In the genomic region with DNA sequence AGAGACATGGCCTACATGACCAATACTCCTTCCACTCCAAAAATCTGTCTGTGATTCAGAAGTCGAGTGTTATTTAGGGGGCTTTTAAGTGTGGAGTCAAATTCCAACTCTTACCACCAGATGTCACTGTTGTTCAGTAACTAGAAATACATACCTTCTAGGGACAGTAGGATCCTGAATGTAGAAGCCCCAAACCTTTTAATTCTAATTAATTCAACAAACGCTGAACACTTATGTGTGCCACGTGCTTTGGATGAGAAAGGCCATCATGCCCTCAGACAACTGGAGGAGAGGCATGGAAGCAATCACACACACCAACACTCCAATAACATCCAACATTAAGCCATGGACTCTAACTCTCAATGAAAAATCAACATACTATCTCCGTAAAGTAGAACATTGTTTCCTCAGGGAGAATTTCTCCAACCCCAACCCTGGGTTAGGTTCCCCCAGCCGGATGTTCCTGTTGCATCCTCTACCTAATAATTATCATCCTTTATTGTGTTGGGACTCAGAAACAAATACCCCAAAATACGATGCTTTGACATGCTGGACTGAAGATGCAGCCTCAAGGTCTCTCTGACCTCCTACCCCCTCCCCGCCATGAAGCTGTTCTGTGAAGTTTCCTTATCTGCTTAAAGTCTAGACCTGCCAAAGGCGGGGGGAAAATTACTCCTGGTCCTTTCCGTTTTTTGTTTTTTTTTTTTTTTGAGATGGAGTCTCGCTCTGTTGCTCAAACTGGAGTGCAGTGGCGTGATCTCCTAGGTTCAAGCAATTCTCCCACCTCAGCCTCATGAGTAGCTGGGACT, we compare ENCODE assay signal across 8 cellular contexts. TPM values are rescaled to one million over a fixed set of nuclear protein-coding genes. Genes with fewer than 3 reads are reported as not detected.
DNase-seq lines count a peak whose midpoint lies in the region; ATAC-seq and FAIRE-seq lines count a peak whose summit lies in the region.

No MANE protein-coding gene starts in this region.

- DNase-seq in COLO668 (lab: John Stamatoyannopoulos, UW; ENCODE audit: unreplicated experiment) = peak; percentile 21
- peak; percentile 90 for DNase-seq in KBM-7
- DNase-seq in RCC 7860 (ENCODE audit: low spot score) = peak; percentile 27
- DNase-seq in dermis blood vessel endothelial cell = peak; percentile 89
- DNase-seq in medulla oblongata (ENCODE audit: extremely low spot score) = peak; percentile 90
- DNase-seq in urothelium cell line (ENCODE audit: low spot score) = peak; percentile 63

- peak; percentile 80 for ATAC-seq in GM18511 (IDR thresholded peaks at IDR 0.05; ENCODE audit: unreplicated experiment)
- no peak for ATAC-seq in GM21367 (IDR thresholded peaks at IDR 0.05; ENCODE audit: unreplicated experiment)

- no peak for FAIRE-seq in RCC 7860 (lab: Jason Lieb, UNC)
- FAIRE-seq in urothelium cell line (lab: Jason Lieb, UNC) = no peak

- in situ Hi-C loops in KBM-7 (cut with MboI; ENCODE audit: low pct_unique_long_range_greater_than_20kb, low sequenced_read_pairs) = no loop called here

RNA-seq across cellular contexts. Expression of a gene that starts 8.0 kb away (rescaled TPM):
- 0.28 and 1.0 TPM in 2 replicates for total RNA-seq in dermis blood vessel endothelial cell

RNA-seq across cellular contexts. Expression of a gene that starts 23.2 kb away (rescaled TPM):
- 110 and 112 TPM in 2 replicates for total RNA-seq in dermis blood vessel endothelial cell

RNA-seq across cellular contexts. Expression of a gene that starts 28.1 kb away (rescaled TPM):
- 11.2 and 13.3 TPM in 2 replicates for total RNA-seq in dermis blood vessel endothelial cell

Comparison
In these comparisons a context has a peak if more than half of its experiments do, and no peak if none do; other contexts are left out.
1. DNase-seq: peak in every context shown above with its lines; median percentile 90 in KBM-7; 90 in medulla oblongata; 89 in dermis blood vessel endothelial cell; 63 in urothelium cell line; 27 in RCC 7860; 21 in COLO668.